8 cellular contexts compared by ENCODE assay signal in the genomic region with DNA sequence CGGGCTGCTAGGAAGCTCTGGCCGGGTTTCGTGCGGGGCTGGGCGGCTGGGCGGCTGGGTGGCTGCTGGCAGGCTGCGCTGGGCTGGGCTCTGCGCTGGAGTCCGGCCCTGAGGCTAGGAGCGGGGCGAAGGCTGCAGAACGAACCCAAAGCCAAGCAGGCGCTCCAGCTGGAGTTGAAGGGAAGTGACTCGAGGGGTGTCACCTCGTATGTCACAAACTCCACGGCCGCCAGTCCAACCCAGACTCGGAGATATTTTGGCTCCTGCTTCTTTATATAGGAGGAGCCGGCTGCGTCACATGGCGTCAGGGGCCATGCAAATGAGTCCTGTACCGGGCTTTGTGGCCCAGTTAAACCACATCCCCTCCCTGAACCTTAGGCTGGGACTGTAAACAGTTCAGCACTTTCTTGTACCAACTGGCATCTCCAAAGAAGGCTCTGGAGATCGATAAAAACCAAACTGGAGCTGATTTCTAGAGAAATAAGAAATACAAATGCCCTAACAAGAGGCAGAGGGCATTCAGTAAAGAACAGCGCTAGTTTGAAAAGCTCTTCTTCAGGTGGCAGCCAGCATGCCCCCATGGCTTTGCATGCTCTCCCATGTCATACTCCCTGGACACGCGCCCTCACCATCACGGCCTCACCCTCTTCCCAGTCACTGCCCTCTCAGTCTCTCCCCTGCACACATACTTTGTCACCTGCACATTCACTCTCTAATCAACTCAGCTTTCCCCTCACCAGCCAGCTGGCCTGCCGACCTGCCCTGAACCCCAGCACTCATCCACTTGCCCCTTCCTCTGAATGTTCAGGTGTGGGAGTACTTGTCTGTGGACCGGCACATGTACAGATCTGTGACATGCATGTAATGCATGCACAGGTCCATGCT. TPM values are rescaled to one million over a fixed set of nuclear protein-coding genes. Genes with fewer than 3 reads are reported as not detected.
DNase-seq lines count a peak whose midpoint lies in the region; ATAC-seq and TF ChIP-seq lines count a peak whose summit lies in the region.

No MANE protein-coding gene starts in this region.

- peak overlapping the region; percentile 90 for H3K4me3 Mint-ChIP-seq in activated CD4-positive, alpha-beta T cell treated with anti-CD3 and anti-CD28 coated beads for 36 hours

- TF ChIP-seq CTCF in choroid plexus epithelial cell (conservative IDR thresholded peaks at IDR 0.05; ENCODE audit: low read depth, low read length): no peak

- H3K27me3 Mint-ChIP-seq in activated CD4-positive, alpha-beta T cell treated with anti-CD3 and anti-CD28 coated beads for 36 hours: no peaks in the 10 kb centered on the region

- peak overlapping the region; percentile 92 for H3K27ac Mint-ChIP-seq in activated CD4-positive, alpha-beta T cell treated with anti-CD3 and anti-CD28 coated beads for 36 hours

- peak overlapping the region; percentile 79 for H3K4me3 ChIP-seq in choroid plexus epithelial cell (ENCODE audit: low read depth, low read length)

- H3K4me1 Mint-ChIP-seq in activated CD4-positive, alpha-beta T cell treated with anti-CD3 and anti-CD28 coated beads for 36 hours: peaks cover 43% of the 10 kb centered on the region

- peak; percentile 97 for TF ChIP-seq POLR2A in GM15510 (IDR thresholded peaks at IDR 0.05; ENCODE audit: borderline replicate concordance, extremely low read depth, insufficient read length)

- H3K36me3 Mint-ChIP-seq in activated CD4-positive, alpha-beta T cell treated with anti-CD3 and anti-CD28 coated beads for 36 hours (ENCODE audit: low read depth): peaks cover 23% of the 10 kb centered on the region

- POLR2A ChIA-PET in HEK293T (lab: Yijun Ruan, JAX): interaction anchor here (0.8 to 22.2 kb wide), 19 partner anchors 8 to 88 kb away, joined by 3 to 724 read pairs (median 6); a partner anchor contains a TSS
- POLR2A ChIA-PET in activated CD4-positive, alpha-beta T cell treated with anti-CD3 and anti-CD28 coated beads for 36 hours (lab: Charles Lee): interaction anchor here (1.4 to 8.3 kb wide), 3 partner anchors 41 to 89 kb away, joined by 5 to 144 read pairs (median 6); a partner anchor contains a TSS

- intact Hi-C loops in activated CD4-positive, alpha-beta T cell treated with anti-CD3 and anti-CD28 coated beads for 36 hours (cut with DNase I, micrococcal nuclease): loop anchor here in 1 of 2 experiments (1.0 to 5.0 kb wide), 5 partner anchors 44 to 374 kb away; a partner anchor contains a TSS
- intact Hi-C loops in left colon (cut with DNase I, micrococcal nuclease): loop anchor here in 1 of 2 donors (5.0 kb wide), 1 partner anchor 60 kb away; a partner anchor contains a TSS

- ATAC-seq in activated CD4-positive, alpha-beta T cell treated with anti-CD3 and anti-CD28 coated beads for 36 hours: peak; percentile 88
- peak; percentile 82 for ATAC-seq in left colon

- no peaks in the 10 kb centered on the region for H3K9me3 Mint-ChIP-seq in activated CD4-positive, alpha-beta T cell treated with anti-CD3 and anti-CD28 coated beads for 36 hours (ENCODE audit: low read depth)

- DNase-seq in HEK293T (ENCODE audit: extremely low spot score) (peak; percentile 67), NAMALWA (ENCODE audit: low spot score) (peak; percentile 93), choroid plexus epithelial cell (ENCODE audit: low read depth) (peak; percentile 93), left colon (peak; percentile 82 to 90), cortex of kidney (lab: John Stamatoyannopoulos, UW) (no peak)
- DNase-seq in activated CD4-positive, alpha-beta T cell treated with anti-CD3 and anti-CD28 coated beads for 36 hours: peak; percentile 88
- DNase-seq in stimulated activated CD4-positive, alpha-beta T cell treated with anti-CD3 and anti-CD28 coated beads, Interleukin-1b, Interleukin-23, amount 100 ng/mL, for 48 hours: peak; percentile 83

- CTCF ChIA-PET in HEK293T (lab: Yijun Ruan, JAX): interaction anchor here (0.5 to 9.2 kb wide), 12 partner anchors 8 to 776 kb away, joined by 3 to 83 read pairs (median 4); a partner anchor contains a TSS
- CTCF ChIA-PET in activated CD4-positive, alpha-beta T cell treated with anti-CD3 and anti-CD28 coated beads for 36 hours (lab: Charles Lee): interaction anchor here (0.6 to 11.6 kb wide), 16 partner anchors 14 to 178 kb away, joined by 3 to 191 read pairs (median 5); a partner anchor contains a TSS

TF ChIP-seq in HEK293T, 16 proteins besides CTCF, POLR2A, EP300 and RAD21:
- peak; percentile 59; the same call in 1 of the 2 replicates for TF ChIP-seq ELF4 (IDR thresholded peaks at IDR 0.05)
- TF ChIP-seq SUZ12 (IDR thresholded peaks at IDR 0.05): no peak
- no peak for TF ChIP-seq BHLHE40 (IDR thresholded peaks at IDR 0.05; ENCODE audit: borderline replicate concordance)
- TF ChIP-seq FOXK2 (IDR thresholded peaks at IDR 0.05): no peak
- no peak for TF ChIP-seq L3MBTL2 (conservative IDR thresholded peaks at IDR 0.05)
- no peak for TF ChIP-seq CTBP1 (IDR thresholded peaks at IDR 0.05; ENCODE audit: borderline replicate concordance)

RNA-seq across cellular contexts. Expression of a gene that starts 58.5 kb away (rescaled TPM):
- total RNA-seq in activated CD4-positive, alpha-beta T cell treated with anti-CD3 and anti-CD28 coated beads for 36 hours: 10 to 100 TPM; 23.3 to 25.9 TPM
- total RNA-seq in left colon: 100 to 1,000 TPM in 1 of 2 donors, 10 to 100 TPM in 1; 33.0 to 106 TPM
